1 cellular context compared by ENCODE assay signal in the genomic region with DNA sequence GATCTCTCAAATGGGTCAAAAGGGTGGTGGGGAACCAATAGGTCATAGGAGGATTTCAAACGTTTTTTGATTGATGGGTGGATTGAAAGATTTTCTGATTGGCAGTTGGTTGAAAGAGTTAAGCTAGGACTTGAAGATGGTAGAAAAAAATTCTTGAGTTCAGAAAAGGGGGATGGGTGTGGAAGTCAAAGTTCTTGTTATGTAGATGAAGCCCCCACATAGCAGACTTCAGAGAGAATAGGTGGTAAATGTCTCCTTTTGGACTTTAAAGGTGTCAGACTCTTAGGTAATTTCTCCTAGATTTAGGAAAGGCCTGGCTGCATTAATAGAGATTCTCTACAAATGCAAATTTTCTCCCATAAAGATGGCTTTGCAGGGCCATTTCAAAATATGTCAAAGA.
TF ChIP-seq lines count a peak whose summit lies in the region.

No MANE protein-coding gene starts in this region.

TF ChIP-seq in GM23338, 12 proteins besides CTCF, POLR2A, EP300 and RAD21 (continued from another document):
- TF ChIP-seq, protein P1, sequence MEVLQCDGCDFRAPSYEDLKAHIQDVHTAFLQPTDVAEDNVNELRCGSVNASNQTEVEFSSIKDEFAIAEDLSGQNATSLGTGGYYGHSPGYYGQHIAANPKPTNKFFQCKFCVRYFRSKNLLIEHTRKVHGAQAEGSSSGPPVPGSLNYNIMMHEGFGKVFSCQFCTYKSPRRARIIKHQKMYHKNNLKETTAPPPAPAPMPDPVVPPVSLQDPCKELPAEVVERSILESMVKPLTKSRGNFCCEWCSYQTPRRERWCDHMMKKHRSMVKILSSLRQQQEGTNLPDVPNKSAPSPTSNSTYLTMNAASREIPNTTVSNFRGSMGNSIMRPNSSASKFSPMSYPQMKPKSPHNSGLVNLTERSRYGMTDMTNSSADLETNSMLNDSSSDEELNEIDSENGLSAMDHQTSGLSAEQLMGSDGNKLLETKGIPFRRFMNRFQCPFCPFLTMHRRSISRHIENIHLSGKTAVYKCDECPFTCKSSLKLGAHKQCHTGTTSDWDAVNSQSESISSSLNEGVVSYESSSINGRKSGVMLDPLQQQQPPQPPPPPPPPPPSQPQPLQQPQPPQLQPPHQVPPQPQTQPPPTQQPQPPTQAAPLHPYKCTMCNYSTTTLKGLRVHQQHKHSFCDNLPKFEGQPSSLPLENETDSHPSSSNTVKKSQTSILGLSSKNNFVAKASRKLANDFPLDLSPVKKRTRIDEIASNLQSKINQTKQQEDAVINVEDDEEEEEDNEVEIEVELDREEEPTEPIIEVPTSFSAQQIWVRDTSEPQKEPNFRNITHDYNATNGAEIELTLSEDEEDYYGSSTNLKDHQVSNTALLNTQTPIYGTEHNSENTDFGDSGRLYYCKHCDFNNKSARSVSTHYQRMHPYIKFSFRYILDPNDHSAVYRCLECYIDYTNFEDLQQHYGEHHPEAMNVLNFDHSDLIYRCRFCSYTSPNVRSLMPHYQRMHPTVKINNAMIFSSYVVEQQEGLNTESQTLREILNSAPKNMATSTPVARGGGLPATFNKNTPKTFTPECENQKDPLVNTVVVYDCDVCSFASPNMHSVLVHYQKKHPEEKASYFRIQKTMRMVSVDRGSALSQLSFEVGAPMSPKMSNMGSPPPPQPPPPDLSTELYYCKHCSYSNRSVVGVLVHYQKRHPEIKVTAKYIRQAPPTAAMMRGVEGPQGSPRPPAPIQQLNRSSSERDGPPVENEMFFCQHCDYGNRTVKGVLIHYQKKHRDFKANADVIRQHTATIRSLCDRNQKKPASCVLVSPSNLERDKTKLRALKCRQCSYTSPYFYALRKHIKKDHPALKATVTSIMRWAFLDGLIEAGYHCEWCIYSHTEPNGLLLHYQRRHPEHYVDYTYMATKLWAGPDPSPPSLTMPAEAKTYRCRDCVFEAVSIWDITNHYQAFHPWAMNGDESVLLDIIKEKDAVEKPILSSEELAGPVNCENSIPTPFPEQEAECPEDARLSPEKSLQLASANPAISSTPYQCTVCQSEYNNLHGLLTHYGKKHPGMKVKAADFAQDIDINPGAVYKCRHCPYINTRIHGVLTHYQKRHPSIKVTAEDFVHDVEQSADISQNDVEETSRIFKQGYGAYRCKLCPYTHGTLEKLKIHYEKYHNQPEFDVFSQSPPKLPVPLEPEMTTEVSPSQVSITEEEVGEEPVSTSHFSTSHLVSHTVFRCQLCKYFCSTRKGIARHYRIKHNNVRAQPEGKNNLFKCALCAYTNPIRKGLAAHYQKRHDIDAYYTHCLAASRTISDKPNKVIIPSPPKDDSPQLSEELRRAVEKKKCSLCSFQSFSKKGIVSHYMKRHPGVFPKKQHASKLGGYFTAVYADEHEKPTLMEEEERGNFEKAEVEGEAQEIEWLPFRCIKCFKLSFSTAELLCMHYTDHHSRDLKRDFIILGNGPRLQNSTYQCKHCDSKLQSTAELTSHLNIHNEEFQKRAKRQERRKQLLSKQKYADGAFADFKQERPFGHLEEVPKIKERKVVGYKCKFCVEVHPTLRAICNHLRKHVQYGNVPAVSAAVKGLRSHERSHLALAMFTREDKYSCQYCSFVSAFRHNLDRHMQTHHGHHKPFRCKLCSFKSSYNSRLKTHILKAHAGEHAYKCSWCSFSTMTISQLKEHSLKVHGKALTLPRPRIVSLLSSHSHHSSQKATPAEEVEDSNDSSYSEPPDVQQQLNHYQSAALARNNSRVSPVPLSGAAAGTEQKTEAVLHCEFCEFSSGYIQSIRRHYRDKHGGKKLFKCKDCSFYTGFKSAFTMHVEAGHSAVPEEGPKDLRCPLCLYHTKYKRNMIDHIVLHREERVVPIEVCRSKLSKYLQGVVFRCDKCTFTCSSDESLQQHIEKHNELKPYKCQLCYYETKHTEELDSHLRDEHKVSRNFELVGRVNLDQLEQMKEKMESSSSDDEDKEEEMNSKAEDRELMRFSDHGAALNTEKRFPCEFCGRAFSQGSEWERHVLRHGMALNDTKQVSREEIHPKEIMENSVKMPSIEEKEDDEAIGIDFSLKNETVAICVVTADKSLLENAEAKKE (CRISPR knock-in tag; IDR thresholded peaks at IDR 0.05): no peak
- TF ChIP-seq EZH2phosphoT487 (IDR thresholded peaks at IDR 0.05; ENCODE audit: unreplicated experiment) (no peak), ZNF114 (CRISPR knock-in tag; IDR thresholded peaks at IDR 0.05) (no peak), CREB1 (CRISPR knock-in tag; IDR thresholded peaks at IDR 0.05; ENCODE audit: low read depth) (no peak), ZNF331 (CRISPR knock-in tag; IDR thresholded peaks at IDR 0.05; ENCODE audit: low read depth) (no peak), JUNB (IDR thresholded peaks at IDR 0.05; ENCODE audit: unreplicated experiment) (no peak), NANOG (IDR thresholded peaks at IDR 0.05; ENCODE audit: borderline replicate concordance) (no peak), STAT1 (IDR thresholded peaks at IDR 0.05; ENCODE audit: unreplicated experiment) (no peak)
- TF ChIP-seq, protein P2, sequence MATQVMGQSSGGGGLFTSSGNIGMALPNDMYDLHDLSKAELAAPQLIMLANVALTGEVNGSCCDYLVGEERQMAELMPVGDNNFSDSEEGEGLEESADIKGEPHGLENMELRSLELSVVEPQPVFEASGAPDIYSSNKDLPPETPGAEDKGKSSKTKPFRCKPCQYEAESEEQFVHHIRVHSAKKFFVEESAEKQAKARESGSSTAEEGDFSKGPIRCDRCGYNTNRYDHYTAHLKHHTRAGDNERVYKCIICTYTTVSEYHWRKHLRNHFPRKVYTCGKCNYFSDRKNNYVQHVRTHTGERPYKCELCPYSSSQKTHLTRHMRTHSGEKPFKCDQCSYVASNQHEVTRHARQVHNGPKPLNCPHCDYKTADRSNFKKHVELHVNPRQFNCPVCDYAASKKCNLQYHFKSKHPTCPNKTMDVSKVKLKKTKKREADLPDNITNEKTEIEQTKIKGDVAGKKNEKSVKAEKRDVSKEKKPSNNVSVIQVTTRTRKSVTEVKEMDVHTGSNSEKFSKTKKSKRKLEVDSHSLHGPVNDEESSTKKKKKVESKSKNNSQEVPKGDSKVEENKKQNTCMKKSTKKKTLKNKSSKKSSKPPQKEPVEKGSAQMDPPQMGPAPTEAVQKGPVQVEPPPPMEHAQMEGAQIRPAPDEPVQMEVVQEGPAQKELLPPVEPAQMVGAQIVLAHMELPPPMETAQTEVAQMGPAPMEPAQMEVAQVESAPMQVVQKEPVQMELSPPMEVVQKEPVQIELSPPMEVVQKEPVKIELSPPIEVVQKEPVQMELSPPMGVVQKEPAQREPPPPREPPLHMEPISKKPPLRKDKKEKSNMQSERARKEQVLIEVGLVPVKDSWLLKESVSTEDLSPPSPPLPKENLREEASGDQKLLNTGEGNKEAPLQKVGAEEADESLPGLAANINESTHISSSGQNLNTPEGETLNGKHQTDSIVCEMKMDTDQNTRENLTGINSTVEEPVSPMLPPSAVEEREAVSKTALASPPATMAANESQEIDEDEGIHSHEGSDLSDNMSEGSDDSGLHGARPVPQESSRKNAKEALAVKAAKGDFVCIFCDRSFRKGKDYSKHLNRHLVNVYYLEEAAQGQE (IDR thresholded peaks at IDR 0.05; ENCODE audit: unreplicated experiment): no peak
